In the genomic region with DNA sequence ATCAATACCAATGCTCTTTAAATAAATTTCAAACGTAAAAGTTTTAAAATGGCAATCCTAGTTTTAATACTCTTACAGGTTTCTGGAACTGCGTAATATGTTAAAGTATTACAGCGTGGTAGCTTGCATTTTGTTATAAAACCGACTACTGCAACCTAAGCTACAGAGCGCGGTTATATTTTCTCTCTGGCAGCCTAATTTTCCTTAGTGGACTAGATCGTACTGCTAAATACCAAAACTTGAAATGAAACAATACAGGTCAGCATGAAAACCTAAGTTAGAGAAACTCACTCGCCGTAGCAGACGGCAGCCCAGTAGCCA, we compare ENCODE assay signal across 8 cellular contexts. TPM values are rescaled to one million over a fixed set of nuclear protein-coding genes. Genes with fewer than 3 reads are reported as not detected.
DNase-seq lines count a peak whose midpoint lies in the region; ATAC-seq and TF ChIP-seq lines count a peak whose summit lies in the region.

No MANE protein-coding gene starts in this region.

- intact Hi-C loops in natural killer cell (cut with micrococcal nuclease): loop anchor here (5.0 kb wide), 1 partner anchor 34 kb away; no protein-coding TSS in a partner anchor

- H3K27ac ChIP-seq in KOPT-K1 (ENCODE audit: low read depth, low read length, poor library complexity, severe bottlenecking) (peak overlapping the region; percentile 65), coronary artery (peak overlapping the region; percentile 87 to 94)

- H3K4me3 ChIP-seq in AG09309 (ENCODE audit: control insufficient read depth, low read depth, low read length): peak overlapping the region; percentile 75
- peak overlapping the region; percentile 85 for H3K4me3 ChIP-seq in coronary artery

- H3K9me3 ChIP-seq in KOPT-K1 (ENCODE audit: insufficient read depth, low read length, poor library complexity, severe bottlenecking): no peaks in the 10 kb centered on the region

- H3K36me3 ChIP-seq in KOPT-K1 (ENCODE audit: insufficient read depth, low read length): peaks cover 24% of the 10 kb centered on the region

- ATAC-seq in natural killer cell (no peak), GM21717 (IDR thresholded peaks at IDR 0.05; ENCODE audit: unreplicated experiment) (no peak), GM18868 (IDR thresholded peaks at IDR 0.05; ENCODE audit: unreplicated experiment) (no peak), GM18907 (IDR thresholded peaks at IDR 0.05; ENCODE audit: unreplicated experiment) (no peak), GM18517 (IDR thresholded peaks at IDR 0.05; ENCODE audit: unreplicated experiment) (no peak)

- peaks cover 39 to 42% of the 10 kb centered on the region in 2 donors for H3K4me1 Mint-ChIP-seq in natural killer cell

- no peak for TF ChIP-seq CTCF in AG09309 (IDR thresholded peaks at IDR 0.05; ENCODE audit: control insufficient read depth, insufficient read depth, low read depth, low read length, missing control alignments)
- no peak for TF ChIP-seq CTCF in coronary artery (IDR thresholded peaks at IDR 0.05)
- no peak for TF ChIP-seq CTCF in natural killer cell (IDR thresholded peaks at IDR 0.05)

- no peaks in the 10 kb centered on the region for H3K36me3 Mint-ChIP-seq in natural killer cell

- peak overlapping the region; percentile 94 for H3K4me3 Mint-ChIP-seq in natural killer cell

- no peak for DNase-seq in AG09309 (ENCODE audit: low read depth)
- DNase-seq in coronary artery (ENCODE audit: low spot score): no peak
- no peak for DNase-seq in natural killer cell

- peak overlapping the region; percentile 85 to 93 for H3K27ac Mint-ChIP-seq in natural killer cell

- H3K27me3 Mint-ChIP-seq in natural killer cell (ENCODE audit: low read depth in 2 of 2): no peaks in the 10 kb centered on the region

- H3K9me3 Mint-ChIP-seq in natural killer cell: no peaks in the 10 kb centered on the region

RNA-seq across cellular contexts. Expression of a gene that starts 1.2 kb away (rescaled TPM):
- total RNA-seq in natural killer cell: 10 to 100 TPM; 37.6 to 42.4 (median 39.1) TPM

RNA-seq across cellular contexts. Expression of a gene that starts 1.6 kb away (rescaled TPM):
- total RNA-seq in natural killer cell: 10 to 100 TPM; 36.0 to 47.3 (median 46.9) TPM
